Comparison of ENCODE assay signal across 27 cellular contexts in genomic region chr20:48307277-48307676, GRCh38.
"Had no signal": no experiment of that assay in that cellular context is flagged by ENCODE, and none has a peak within 500 bp of the region (broad histone marks: within the 10 kb centered on the region; RNA-seq: fewer than 3 reads in every experiment).

No MANE protein-coding gene starts in this region.

- H3K36me3 ChIP-seq: stomach, suprapubic skin, thoracic aorta, thyroid gland, tibial artery, tibial nerve, transverse colon, upper lobe of left lung, upper lobe of right lung, uterus, vagina had no signal

- H3K4me3 ChIP-seq: stomach, suprapubic skin, testis, thoracic aorta, thyroid gland, tibial artery, tibial nerve, transverse colon, upper lobe of left lung, upper lobe of right lung, uterus, vagina had no signal

- ATAC-seq: stimulated activated effector memory CD8-positive, alpha-beta T cell treated with anti-CD3 and anti-CD28 coated beads, Interleukin-12 subunit alpha, Interleukin-12 subunit beta, amount 100 ng/mL, for 72 hours; stimulated activated memory B cell treated with anti-CD40 and anti-IgM and Interleukin-4, amounts not matched to agents 10 μg/mL and 1 μg/mL and 100 μg/mL, for 72 hours; stimulated activated naive B cell treated with anti-CD40 and anti-IgM and Interleukin-4, amounts not matched to agents 10 μg/mL and 1 μg/mL and 100 μg/mL, for 72 hours; stimulated activated naive CD8-positive, alpha-beta T cell treated with anti-CD3 and anti-CD28 coated beads, Interleukin-15, amount 100 ng/mL, for 72 hours; stimulated activated naive CD8-positive, alpha-beta T cell treated with anti-CD3 and anti-CD28 coated beads, Interleukin-15, Interleukin-2, amounts not matched to agents 100 U/mL and 50 U/mL, for 24 hours; upper lobe of right lung had no signal

- FAIRE-seq: urothelium cell line had no signal

- H3K9me3 ChIP-seq: stomach, suprapubic skin, testis, thoracic aorta, thyroid gland, tibial artery, tibial nerve, transverse colon, upper lobe of left lung, upper lobe of right lung, uterus, vagina had no signal

- H3K27ac ChIP-seq: stomach, suprapubic skin, testis, thoracic aorta, thyroid gland, tibial artery, tibial nerve, transverse colon, upper lobe of left lung, upper lobe of right lung, uterus, vagina had no signal

- H3K27me3 ChIP-seq: testis, thyroid gland, tibial artery, tibial nerve, upper lobe of left lung, upper lobe of right lung, uterus, vagina had no signal

- H3K4me1 ChIP-seq: stomach, suprapubic skin, thyroid gland, tibial artery, tibial nerve, transverse colon, upper lobe of right lung, uterus had no signal

- DNase-seq: stimulated activated CD4-positive, alpha-beta T cell treated with anti-CD3 and anti-CD28 coated beads, Interleukin-2, amount 100 ng/mL, for 48 hours; stimulated activated CD4-positive, alpha-beta T cell treated with anti-CD3 and anti-CD28 coated beads, Interleukin-4, amount 100 ng/mL, for 1 hour; stimulated activated CD4-positive, alpha-beta T cell treated with anti-CD3 and anti-CD28 coated beads, Interleukin-4, amount 100 ng/mL, for 24 hours; stimulated activated CD4-positive, alpha-beta T cell treated with anti-CD3 and anti-CD28 coated beads, Interleukin-4, amount 100 ng/mL, for 4 hours; stimulated activated CD8-positive, alpha-beta memory T cell treated with anti-CD3 and anti-CD28 coated beads, Interleukin-4, amount 100 ng/mL, for 48 hours; stimulated activated naive B cell treated with anti-CD40 and anti-IgM and Interleukin-4, amounts not matched to agents 10 μg/mL and 1 μg/mL and 100 μg/mL, for 72 hours; stimulated activated naive CD4-positive, alpha-beta T cell; stimulated activated naive CD4-positive, alpha-beta T cell treated with Interleukin-2 at 50 U/mL for 16 hours; stimulated activated naive CD8-positive, alpha-beta T cell treated with anti-CD3 and anti-CD28 coated beads, Interleukin-15, amount 100 ng/mL, for 72 hours; stimulated activated naive CD8-positive, alpha-beta T cell treated with anti-CD3 and anti-CD28 coated beads, Interleukin-15, Interleukin-2, amounts not matched to agents 100 U/mL and 50 U/mL, for 24 hours; stomach; substantia nigra; testis; thyroid gland; tibial artery; transverse colon; trophoblast cell; upper lobe of right lung; uterus had no signal
